Comparison of ENCODE assay signal across 18 cellular contexts in the genomic region with DNA sequence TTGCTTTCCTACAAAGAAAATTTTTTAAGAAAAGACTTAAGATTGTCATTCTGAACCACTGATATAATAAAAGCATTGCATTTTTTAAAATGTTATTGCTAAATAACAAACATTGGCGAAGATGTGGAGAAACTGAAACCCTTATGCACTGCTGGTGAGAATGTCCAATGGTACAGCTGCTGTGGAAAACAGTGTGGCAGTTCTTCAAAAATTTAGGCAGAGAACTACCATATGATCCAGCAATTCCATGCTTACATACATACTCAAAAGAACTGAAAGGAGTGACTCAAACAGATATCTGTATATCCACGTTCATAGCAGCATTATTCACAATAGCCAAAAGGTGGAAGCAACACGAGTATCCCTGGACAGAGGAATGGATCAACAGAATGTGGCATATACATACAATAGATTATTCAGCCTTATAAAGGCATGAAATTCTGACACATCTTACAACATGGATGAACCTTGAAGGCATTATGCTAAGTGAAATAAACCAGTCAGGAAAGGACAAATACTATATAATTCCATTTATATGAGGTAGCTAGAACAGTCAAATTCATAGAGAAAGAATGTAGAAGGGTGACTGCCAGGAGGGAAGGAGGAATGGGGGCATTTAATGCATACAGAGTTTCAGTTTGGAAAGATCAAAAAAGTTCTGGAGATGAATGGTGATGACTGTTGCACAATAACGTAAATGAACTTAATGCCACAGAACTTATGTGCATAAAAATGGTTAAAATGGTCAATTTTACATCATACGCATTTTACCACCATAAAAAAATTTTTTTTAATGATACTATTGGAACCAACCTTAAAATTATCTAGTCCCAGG.
A peak's percentile ranks its signal among the peaks of the same experiment; 100 is the strongest.
DNase-seq lines count a peak whose midpoint lies in the region; ATAC-seq, FAIRE-seq and TF ChIP-seq lines count a peak whose summit lies in the region.
"Had no signal": no experiment of that assay in that cellular context is flagged by ENCODE, and none has a peak within 500 bp of the region (broad histone marks: within the 10 kb centered on the region; RNA-seq: fewer than 3 reads in every experiment).

No MANE protein-coding gene starts in this region.

- no peaks in the 10 kb centered on the region for H3K9me2 ChIP-seq in MM.1S (replicated peaks; ENCODE audit: insufficient read depth, low read length)

- DNase-seq in ELR (ENCODE audit: low read depth) = peak; percentile 50
- DNase-seq in HTR-8/SVneo (ENCODE audit: insufficient read length, low spot score) = no peak
- DNase-seq in astrocyte (ENCODE audit: low read depth) = no peak
- peak; percentile 24 for DNase-seq in iris pigment epithelial cell (ENCODE audit: low read depth)
- DNase-seq in GM12891 (ENCODE audit: insufficient read length, low spot score) = no peak
- no peak for DNase-seq in ovary
- DNase-seq in MM.1S = no peak
- DNase-seq: H7, NCI-H1092, NCI-H146, NCI-H2081, NCI-H510A, NCI-H774, PC-9 had no signal

- H3K36me3 ChIP-seq in astrocyte (ENCODE audit: insufficient read depth, low read length) = peaks cover 7% of the 10 kb centered on the region
- H3K36me3 ChIP-seq in ovary = no peaks in the 10 kb centered on the region
- no peaks in the 10 kb centered on the region for H3K36me3 ChIP-seq in MM.1S (replicated peaks; ENCODE audit: insufficient read depth, low read length)

- TF ChIP-seq CTCF in astrocyte (IDR thresholded peaks at IDR 0.05; ENCODE audit: insufficient read depth, low read depth, low read length) (no peak), ovary (IDR thresholded peaks at IDR 0.05) (no peak), MM.1S (IDR thresholded peaks at IDR 0.05; ENCODE audit: low read length) (no peak)

- FAIRE-seq in HTR-8/SVneo (lab: Jason Lieb, UNC) (peak; percentile 46), astrocyte (lab: Jason Lieb, UNC) (no peak), GM12891 (lab: Jason Lieb, UNC) (no peak)

- no peaks in the 10 kb centered on the region for H3F3A ChIP-seq in MM.1S (ENCODE audit: insufficient read depth, low read length)

- H4K20me1 ChIP-seq in astrocyte (ENCODE audit: insufficient read depth, low read length) (peaks cover 6% of the 10 kb centered on the region), MM.1S (ENCODE audit: insufficient read depth, low read length) (no peaks in the 10 kb centered on the region)

- H3K27ac Mint-ChIP-seq in astrocyte (ENCODE audit: unreplicated experiment) = peak overlapping the region; percentile 3

- TF ChIP-seq POLR2A in GM12891 (IDR thresholded peaks at IDR 0.05; ENCODE audit: low read depth, low read length) (no peak), ovary (IDR thresholded peaks at IDR 0.05) (no peak)

- H3K27me3 ChIP-seq in astrocyte (ENCODE audit: insufficient read depth, low read length) = no peaks in the 10 kb centered on the region
- no peaks in the 10 kb centered on the region for H3K27me3 ChIP-seq in ovary
- H3K27me3 ChIP-seq in MM.1S (replicated peaks; ENCODE audit: insufficient read depth, low read length) = no peaks in the 10 kb centered on the region
- H3K27me3 ChIP-seq: SJSA1 had no signal

- no peak overlapping the region for H3K4me3 ChIP-seq in astrocyte (ENCODE audit: insufficient read depth, low read depth, low read length)
- no peak overlapping the region for H3K4me3 ChIP-seq in ovary
- no peak overlapping the region for H3K4me3 ChIP-seq in MM.1S (ENCODE audit: low read length)
- H3K4me3 ChIP-seq: PC-9, SJSA1 had no signal

- peaks cover 37% of the 10 kb centered on the region for H3K4me1 Mint-ChIP-seq in astrocyte (ENCODE audit: low read depth, unreplicated experiment)

- H3K4me1 ChIP-seq in astrocyte (ENCODE audit: insufficient read depth, low read length) = peaks cover 11% of the 10 kb centered on the region
- H3K4me1 ChIP-seq in ovary (ENCODE audit: insufficient read depth) = no peaks in the 10 kb centered on the region
- no peaks in the 10 kb centered on the region for H3K4me1 ChIP-seq in MM.1S (ENCODE audit: low read length)

- no peak overlapping the region for H3K9ac ChIP-seq in astrocyte (ENCODE audit: low read length)
- no peak overlapping the region for H3K9ac ChIP-seq in MM.1S (ENCODE audit: low read length)
- H3K9ac ChIP-seq: KMS-11 had no signal

- peaks cover 8% of the 10 kb centered on the region for H3K36me3 Mint-ChIP-seq in astrocyte (ENCODE audit: low read depth, unreplicated experiment)

- H3K4me2 ChIP-seq in astrocyte (ENCODE audit: low read length) (peak overlapping the region; percentile 34), MM.1S (ENCODE audit: low read depth, low read length) (no peak overlapping the region)
- H3K4me2 ChIP-seq: KMS-11, PC-9 had no signal

- H3K27ac ChIP-seq in astrocyte (ENCODE audit: low read depth, low read length) (peak overlapping the region; percentile 1), ovary (no peak overlapping the region), MM.1S (ENCODE audit: low read length) (no peak overlapping the region)
- H3K27ac ChIP-seq: C4-2B, KMS-11, PC-9, SJSA1 had no signal

- no peaks in the 10 kb centered on the region for H3K9me3 Mint-ChIP-seq in astrocyte (ENCODE audit: unreplicated experiment)

- no peaks in the 10 kb centered on the region for H3K27me3 Mint-ChIP-seq in astrocyte (ENCODE audit: low read depth, unreplicated experiment)

- intact Hi-C loops in ovary (cut with DNase I) = no loop called here

- no peak for ATAC-seq in HG03159 (IDR thresholded peaks at IDR 0.05; ENCODE audit: unreplicated experiment)

- TF ChIP-seq EP300 in ovary (IDR thresholded peaks at IDR 0.05) = no peak

- H3K79me2 ChIP-seq in astrocyte (ENCODE audit: insufficient read depth, low read length) (peaks cover 6% of the 10 kb centered on the region), MM.1S (ENCODE audit: low read length) (no peaks in the 10 kb centered on the region)

- H3K9me3 ChIP-seq in astrocyte (ENCODE audit: insufficient read depth, low read depth, low read length) (no peaks in the 10 kb centered on the region), ovary (no peaks in the 10 kb centered on the region), MM.1S (replicated peaks; ENCODE audit: insufficient read depth, low read length) (no peaks in the 10 kb centered on the region)
- H3K9me3 ChIP-seq: SJSA1 had no signal

- H2AFZ ChIP-seq in astrocyte (ENCODE audit: low read depth, low read length) (no peak overlapping the region), MM.1S (ENCODE audit: low read length) (no peak overlapping the region)
- H2AFZ ChIP-seq: PC-9 had no signal

- H3K4me3 Mint-ChIP-seq in astrocyte (ENCODE audit: unreplicated experiment) = no peak overlapping the region

- WGBS in ovary, 3 donors = 64 to 75% (median 73%) methylated on average over 5 of the region's 5 CpGs

TF ChIP-seq in GM12891, 5 proteins besides CTCF, POLR2A, EP300 and RAD21:
- TF ChIP-seq SPI1 (IDR thresholded peaks at IDR 0.05; ENCODE audit: low read depth, low read length) (no peak), POLR2AphosphoS5 (IDR thresholded peaks at IDR 0.05; ENCODE audit: low read depth, low read length) (no peak), PAX5 (IDR thresholded peaks at IDR 0.05; ENCODE audit: insufficient read depth, low read length, severe bottlenecking) (no peak), TAF1 (IDR thresholded peaks at IDR 0.05; ENCODE audit: low read depth, low read length) (no peak), POU2F2 (IDR thresholded peaks at IDR 0.05; ENCODE audit: low read depth, low read length) (no peak)
TF ChIP-seq in GM12891: peak in this region for 0.

Comparison
In these comparisons a context has a peak if more than half of its experiments do, and no peak if none do; other contexts are left out.
1. DNase-seq: peak in ELR (single experiment) and iris pigment epithelial cell (single experiment); none in HTR-8/SVneo (single experiment), astrocyte (single experiment), GM12891 (single experiment), ovary (0 of 5) and MM.1S (single experiment).